ENCODE assay signal across 17 cellular contexts in genomic region chr11:38060930-38061329, GRCh38.
"Had no signal": no experiment of that assay in that cellular context is flagged by ENCODE, and none has a peak within 500 bp of the region (broad histone marks: within the 10 kb centered on the region; RNA-seq: fewer than 3 reads in every experiment).

No MANE protein-coding gene starts in this region.

- H3K27me3 ChIP-seq: ovary, suprapubic skin had no signal

- H3K4me3 Mint-ChIP-seq: activated naive CD4-positive, alpha-beta T cell treated with anti-CD3 and anti-CD28 coated beads, Interleukin-2, amount 50 U/mL, for 24 hours; immature natural killer cell; neural crest cell; type B pancreatic cell had no signal

- FAIRE-seq: TTC549 had no signal

- H3K27ac Mint-ChIP-seq: activated naive CD4-positive, alpha-beta T cell treated with anti-CD3 and anti-CD28 coated beads, Interleukin-2, amount 50 U/mL, for 24 hours; immature natural killer cell; type B pancreatic cell had no signal

- H3K4me3 ChIP-seq: ovary, suprapubic skin had no signal

- H3K27ac ChIP-seq: ovary, suprapubic skin had no signal

- H3K36me3 Mint-ChIP-seq: activated naive CD4-positive, alpha-beta T cell treated with anti-CD3 and anti-CD28 coated beads, Interleukin-2, amount 50 U/mL, for 24 hours; type B pancreatic cell had no signal

- H3K4me1 ChIP-seq: suprapubic skin had no signal

- H3K36me3 ChIP-seq: ovary, suprapubic skin had no signal

- H3K9me3 ChIP-seq: ovary, suprapubic skin had no signal

- DNase-seq: activated CD4-positive, alpha-beta T cell treated with anti-CD3 and anti-CD28 coated beads, Interleukin-2, amount 50 U/mL, for 4 hours; activated effector memory CD4-positive, alpha-beta T cell treated with Interleukin-2 at 50 U/mL for 16 hours; activated T-cell treated with anti-CD3 and anti-CD28 coated beads, Interleukin-2, amount 50 U/mL, for 1 hour; amygdala; cerebellar nuclear complex; dermis blood vessel endothelial cell; immature natural killer cell; ovary; stimulated activated CD4-positive, alpha-beta T cell treated with anti-CD3 and anti-CD28 coated beads, Interleukin-2, amount 100 ng/mL, for 48 hours; stimulated activated naive CD4-positive, alpha-beta T cell treated with Interleukin-2 at 50 U/mL for 16 hours had no signal

- H3K4me1 Mint-ChIP-seq: activated naive CD4-positive, alpha-beta T cell treated with anti-CD3 and anti-CD28 coated beads, Interleukin-2, amount 50 U/mL, for 24 hours; immature natural killer cell had no signal

- H3K27me3 Mint-ChIP-seq: activated naive CD4-positive, alpha-beta T cell treated with anti-CD3 and anti-CD28 coated beads, Interleukin-2, amount 50 U/mL, for 24 hours; type B pancreatic cell had no signal

- ATAC-seq: activated CD4-positive, CD25-positive, alpha-beta regulatory T cell treated with anti-CD3 and anti-CD28 coated beads, Interleukin-2, amount 50 U/mL, for 24 hours; esophagus mucosa had no signal
